In genomic region chr2:238456449-238456848, GRCh38 we compare ENCODE assay signal across 28 cellular contexts.
"Had no signal": no experiment of that assay in that cellular context is flagged by ENCODE, and none has a peak within 500 bp of the region (broad histone marks: within the 10 kb centered on the region; RNA-seq: fewer than 3 reads in every experiment).

No MANE protein-coding gene starts in this region.

- DNase-seq: hippocampal formation; kidney glomerular epithelial cell; left colon; left lung; lower lobe of right lung; mammary epithelial cell; mesenchymal stem cell; naive B cell; pancreas; posterior cingulate gyrus; retina; right cardiac atrium; sigmoid colon; stimulated activated CD4-positive, alpha-beta T cell treated with anti-CD3 and anti-CD28 coated beads, Interleukin-1b, Interleukin-23, amount 100 ng/mL, for 48 hours; stimulated activated CD4-positive, alpha-beta T cell treated with anti-CD3 and anti-CD28 coated beads, Interleukin-2, amount 100 ng/mL, for 48 hours; stimulated activated CD4-positive, alpha-beta T cell treated with anti-CD3 and anti-CD28 coated beads, Interleukin-4, amount 100 ng/mL, for 4 hours; stimulated activated CD8-positive, alpha-beta memory T cell treated with anti-CD3 and anti-CD28 coated beads, Interleukin-4, amount 100 ng/mL, for 48 hours; stimulated activated naive CD4-positive, alpha-beta T cell treated with Interleukin-2 at 50 U/mL for 16 hours; stimulated activated naive CD8-positive, alpha-beta T cell treated with anti-CD3 and anti-CD28 coated beads, Interleukin-15, amount 100 ng/mL, for 72 hours; substantia nigra; uterus had no signal

- H3K4me2 ChIP-seq: smooth muscle cell had no signal

- H3K27ac Mint-ChIP-seq: naive B cell; natural killer cell treated with Interleukin-12 subunit alpha and Interleukin-12 subunit beta and Interleukin-15 and Interleukin-18, amount 100 ng/mL, for 72 hours; stimulated activated memory B cell treated with anti-CD40 and anti-IgM and Interleukin-4, amounts not matched to agents 10 μg/mL and 1 μg/mL and 100 μg/mL, for 72 hours; stimulated activated naive CD8-positive, alpha-beta T cell treated with anti-CD3 and anti-CD28 coated beads, Interleukin-15, amount 100 ng/mL, for 72 hours; type B pancreatic cell had no signal

- H3K27me3 Mint-ChIP-seq: natural killer cell treated with Interleukin-12 subunit alpha and Interleukin-12 subunit beta and Interleukin-15 and Interleukin-18, amount 100 ng/mL, for 72 hours; stimulated activated memory B cell treated with anti-CD40 and anti-IgM and Interleukin-4, amounts not matched to agents 10 μg/mL and 1 μg/mL and 100 μg/mL, for 72 hours; stimulated activated naive CD8-positive, alpha-beta T cell treated with anti-CD3 and anti-CD28 coated beads, Interleukin-15, amount 100 ng/mL, for 72 hours had no signal

- H3K4me3 Mint-ChIP-seq: naive B cell; natural killer cell treated with Interleukin-12 subunit alpha and Interleukin-12 subunit beta and Interleukin-15 and Interleukin-18, amount 100 ng/mL, for 72 hours; stimulated activated memory B cell treated with anti-CD40 and anti-IgM and Interleukin-4, amounts not matched to agents 10 μg/mL and 1 μg/mL and 100 μg/mL, for 72 hours; stimulated activated naive CD8-positive, alpha-beta T cell treated with anti-CD3 and anti-CD28 coated beads, Interleukin-15, amount 100 ng/mL, for 72 hours; type B pancreatic cell had no signal

- H3K27me3 ChIP-seq: left lung, pancreas, sigmoid colon, tibial nerve, uterus had no signal

- H3K36me3 ChIP-seq: pancreas, prostate gland, uterus had no signal

- H3K4me3 ChIP-seq: left lung, lower lobe of right lung, pancreas, prostate gland, sigmoid colon, smooth muscle cell, tibial nerve, uterus had no signal

- ATAC-seq: left colon; left lung; lower lobe of right lung; natural killer cell treated with Interleukin-12 subunit alpha and Interleukin-12 subunit beta and Interleukin-15 and Interleukin-18, amount 100 ng/mL, for 72 hours; pancreas; right cardiac atrium; stimulated activated memory B cell treated with anti-CD40 and anti-IgM and Interleukin-4, amounts not matched to agents 10 μg/mL and 1 μg/mL and 100 μg/mL, for 72 hours; stimulated activated naive CD8-positive, alpha-beta T cell treated with anti-CD3 and anti-CD28 coated beads, Interleukin-15, amount 100 ng/mL, for 72 hours had no signal

- H3K4me1 Mint-ChIP-seq: naive B cell; stimulated activated memory B cell treated with anti-CD40 and anti-IgM and Interleukin-4, amounts not matched to agents 10 μg/mL and 1 μg/mL and 100 μg/mL, for 72 hours; stimulated activated naive CD8-positive, alpha-beta T cell treated with anti-CD3 and anti-CD28 coated beads, Interleukin-15, amount 100 ng/mL, for 72 hours had no signal

- H3K27ac ChIP-seq: left lung, lower lobe of right lung, pancreas, prostate gland, sigmoid colon, tibial nerve, uterus had no signal

- H3K9me3 ChIP-seq: lower lobe of right lung, pancreas, prostate gland, sigmoid colon, uterus had no signal

- H3K9me3 Mint-ChIP-seq: natural killer cell treated with Interleukin-12 subunit alpha and Interleukin-12 subunit beta and Interleukin-15 and Interleukin-18, amount 100 ng/mL, for 72 hours had no signal

- FAIRE-seq: keratinocyte, pancreas had no signal

- H3K4me1 ChIP-seq: left lung, lower lobe of right lung, pancreas, uterus had no signal
